Comparison of ENCODE assay signal across 8 cellular contexts in genomic region chr15:30992465-30992864, GRCh38. TPM values are rescaled to one million over a fixed set of nuclear protein-coding genes. Genes with fewer than 3 reads are reported as not detected.
DNase-seq lines count a peak whose midpoint lies in the region; ATAC-seq lines count a peak whose summit lies in the region.

No MANE protein-coding gene starts in this region.

- no peaks in the 10 kb centered on the region for H3K9me3 ChIP-seq in right cardiac atrium (ENCODE audit: control insufficient read depth, low read length)

- in situ Hi-C loops in SK-MEL-5 (cut with HindIII; ENCODE audit: low pct_unique_long_range_greater_than_20kb, low sequenced_read_pairs): no loop called here

- DNase-seq in NCI-H1105 (lab: John Stamatoyannopoulos, UW) (peak; percentile 2), NCI-H1105 treated with DMSO at 0.1 percent for 48 hours (lab: John Stamatoyannopoulos, UW) (no peak), SK-MEL-5 (ENCODE audit: low read depth, low spot score) (peak; percentile 25), right cardiac atrium (no peak), COR-L47 (lab: John Stamatoyannopoulos, UW) (no peak), NCI-H2081 (lab: John Stamatoyannopoulos, UW) (no peak)

- no peaks in the 10 kb centered on the region for H3K27me3 ChIP-seq in right cardiac atrium (ENCODE audit: control insufficient read depth, insufficient read depth)

- 70% methylated on average over 6 of the region's 6 CpGs for WGBS in right cardiac atrium

- intact Hi-C loops in right cardiac atrium (cut with DNase I): no loop called here

- H3K4me1 ChIP-seq in right cardiac atrium (ENCODE audit: control insufficient read depth, insufficient read depth, low read length): peaks cover 5% of the 10 kb centered on the region

- H3K27ac ChIP-seq in right cardiac atrium (ENCODE audit: low read length) (peak overlapping the region; percentile 54), skin epidermis (peak overlapping the region in 12 of 21 experiments; percentile 89 to 99 (median 97))

- no peak overlapping the region for H3K4me3 ChIP-seq in right cardiac atrium (ENCODE audit: low read length)
- H3K4me3 ChIP-seq in skin epidermis: peak overlapping the region in 4 of 7 experiments; percentile 87 to 94 (median 90)

- no peak for ATAC-seq in right cardiac atrium
- no peak for ATAC-seq in HG03139 (IDR thresholded peaks at IDR 0.05; ENCODE audit: unreplicated experiment)

RNA-seq across cellular contexts. Expression of gene MTMR10, which starts 1.0 kb away (rescaled TPM):
- 20.8 and 24.2 TPM in 2 replicates for total RNA-seq in SK-MEL-5 (2014; rRNA removed; shearing (Covaris generic))
- polyA plus RNA-seq in SK-MEL-5 (2015; cell fraction: cytosol; rRNA removed): 13.1 and 15.9 TPM in 2 replicates
- polyA plus RNA-seq in SK-MEL-5 (2015; cell fraction: nucleus; rRNA removed): 41.1 and 53.5 TPM in 2 replicates
- 10 to 100 TPM; 14.8 to 29.5 (median 28.3) TPM for total RNA-seq in right cardiac atrium
- 12.7 TPM for polyA plus RNA-seq in right cardiac atrium

Comparison
In these comparisons a context has a peak if more than half of its experiments do, and no peak if none do; other contexts are left out.
1. DNase-seq: peak in NCI-H1105 (single experiment) and SK-MEL-5 (single experiment); none in NCI-H1105 treated with DMSO at 0.1 percent for 48 hours (single experiment), right cardiac atrium (0 of 3), COR-L47 (single experiment) and NCI-H2081 (0 of 2).